Comparison of ENCODE assay signal across 18 cellular contexts in genomic region chr20:15205719-15206118, GRCh38.
DNase-seq lines count a peak whose midpoint lies in the region; ATAC-seq, FAIRE-seq and TF ChIP-seq lines count a peak whose summit lies in the region.
"Had no signal": no experiment of that assay in that cellular context is flagged by ENCODE, and none has a peak within 500 bp of the region (broad histone marks: within the 10 kb centered on the region; RNA-seq: fewer than 3 reads in every experiment).

No MANE protein-coding gene starts in this region.

- no peak overlapping the region for H3K4me3 ChIP-seq in bronchial epithelial cell (ENCODE audit: low read depth, low read length)
- H3K4me3 ChIP-seq in prostate gland: no peak overlapping the region
- H3K4me3 ChIP-seq: GM23338, HAP-1, Peyer's patch had no signal

- H3K4me1 ChIP-seq in prostate gland (replicated peaks): no peaks in the 10 kb centered on the region
- H3K4me1 ChIP-seq: HAP-1, Peyer's patch had no signal

- intact Hi-C loops in prostate gland (cut with DNase I): no loop called here

- no peak for TF ChIP-seq CTCF in bronchial epithelial cell (IDR thresholded peaks at IDR 0.05; ENCODE audit: insufficient read depth, low read length, severe bottlenecking)
- no peak for TF ChIP-seq CTCF in prostate gland (IDR thresholded peaks at IDR 0.05)

- DNase-seq in NCI-H1417 (lab: John Stamatoyannopoulos, UW) (peak in 2 of 3 experiments; percentile 7 to 42), NCI-H1417 treated with DMSO at 0.1 percent for 48 hours (lab: John Stamatoyannopoulos, UW) (no peak), NCI-H2227 treated with DMSO at 0.1 percent for 48 hours (lab: John Stamatoyannopoulos, UW) (peak; percentile 42), bronchial epithelial cell (ENCODE audit: low read depth) (peak; percentile 27), renal cortical epithelial cell (ENCODE audit: low read depth) (peak; percentile 49), prostate gland (ENCODE audit: low spot score) (no peak)
- DNase-seq: 8988T, DMS79 treated with DMSO at 0.1 percent for 48 hours, NCI-H1436 treated with DMSO at 0.1 percent for 48 hours, NCI-H1930, NCI-H345, NCI-H524 treated with DMSO at 0.1 percent for 48 hours, Peyer's patch had no signal

- no peak for ATAC-seq in HG03159 (IDR thresholded peaks at IDR 0.05; ENCODE audit: unreplicated experiment)
- no peak for ATAC-seq in GM18870 (IDR thresholded peaks at IDR 0.05; ENCODE audit: unreplicated experiment)
- ATAC-seq: GM23338 had no signal

- no peaks in the 10 kb centered on the region for H3K9me3 ChIP-seq in prostate gland
- H3K9me3 ChIP-seq: HAP-1, Peyer's patch had no signal

- FAIRE-seq in bronchial epithelial cell (lab: Jason Lieb, UNC): no peak
- FAIRE-seq: GM12891 had no signal

- no peak overlapping the region for H3K27ac ChIP-seq in prostate gland
- H3K27ac ChIP-seq: Peyer's patch had no signal

- H3K36me3 ChIP-seq in bronchial epithelial cell (ENCODE audit: control insufficient read depth, insufficient read depth, low read length) (no peaks in the 10 kb centered on the region), prostate gland (no peaks in the 10 kb centered on the region)
- H3K36me3 ChIP-seq: HAP-1, Peyer's patch had no signal

- TF ChIP-seq POLR2A in prostate gland (IDR thresholded peaks at IDR 0.05): no peak

- no peaks in the 10 kb centered on the region for H3K27me3 ChIP-seq in bronchial epithelial cell (ENCODE audit: control insufficient read depth, insufficient read depth, low read length)
- no peaks in the 10 kb centered on the region for H3K27me3 ChIP-seq in prostate gland (replicated peaks; ENCODE audit: insufficient read depth)
- H3K27me3 ChIP-seq: Peyer's patch had no signal

Comparison
In these comparisons a context has a peak if more than half of its experiments do, and no peak if none do; other contexts are left out.
1. DNase-seq: peak in NCI-H1417 (2 of 3), NCI-H2227 treated with DMSO at 0.1 percent for 48 hours (single experiment), bronchial epithelial cell (single experiment) and renal cortical epithelial cell (single experiment); none in NCI-H1417 treated with DMSO at 0.1 percent for 48 hours (single experiment) and prostate gland (single experiment).